Comparison of ENCODE assay signal across 8 cellular contexts in genomic region chr1:153790996-153791855, GRCh38. TPM values are rescaled to one million over a fixed set of nuclear protein-coding genes. Genes with fewer than 3 reads are reported as not detected.
DNase-seq lines count a peak whose midpoint lies in the region; ATAC-seq lines count a peak whose summit lies in the region.

No MANE protein-coding gene starts in this region.

- peak; percentile 94 for ATAC-seq in activated CD4-positive, alpha-beta T cell treated with anti-CD3 and anti-CD28 coated beads for 36 hours
- ATAC-seq in HG02678 (IDR thresholded peaks at IDR 0.05; ENCODE audit: unreplicated experiment) (peak; percentile 91), naive B cell (ENCODE audit: low read depth in 2 of 2) (peak; percentile 95 to 96)

- peaks cover 25% of the 10 kb centered on the region for H3K4me1 Mint-ChIP-seq in activated CD4-positive, alpha-beta T cell treated with anti-CD3 and anti-CD28 coated beads for 36 hours
- H3K4me1 Mint-ChIP-seq in naive B cell, result peaks cover 25 to 43% (median 42%) of the 10 kb centered on the region in 3 donors

- peak overlapping the region; percentile 71 for H3K27ac Mint-ChIP-seq in activated CD4-positive, alpha-beta T cell treated with anti-CD3 and anti-CD28 coated beads for 36 hours
- peak overlapping the region; percentile 88 to 96 (median 90) for H3K27ac Mint-ChIP-seq in naive B cell

- H3K4me3 Mint-ChIP-seq in activated CD4-positive, alpha-beta T cell treated with anti-CD3 and anti-CD28 coated beads for 36 hours, result peak overlapping the region; percentile 1
- H3K4me3 Mint-ChIP-seq in naive B cell, result peak overlapping the region; percentile 20 to 85 (median 71)

- DNase-seq in activated CD4-positive, alpha-beta T cell treated with anti-CD3 and anti-CD28 coated beads for 36 hours, result peak; percentile 55
- no peak for DNase-seq in activated CD4-positive, alpha-beta T cell treated with anti-CD3 and anti-CD28 coated beads, Interleukin-2, amount 50 U/mL, for 1 hour
- DNase-seq in NOMO-1 treated with dmso at 0.1 percent for 144 hours (lab: John Stamatoyannopoulos, UW; ENCODE audit: unreplicated experiment) (peak; percentile 97), naive B cell (peak; percentile 74), islet precursor cell (no peak), NCI-H128 (lab: John Stamatoyannopoulos, UW; ENCODE audit: unreplicated experiment) (no peak)

- intact Hi-C loops in activated CD4-positive, alpha-beta T cell treated with anti-CD3 and anti-CD28 coated beads for 36 hours (cut with DNase I, micrococcal nuclease), result no loop called here

- POLR2A ChIA-PET in activated CD4-positive, alpha-beta T cell treated with anti-CD3 and anti-CD28 coated beads for 36 hours (lab: Charles Lee), result interaction anchor here (0.6 to 1.6 kb wide), 2 partner anchors 150 to 199 kb away, joined by 3 to 7 read pairs; partner anchors contain the start of gene RPS27

- H3K36me3 Mint-ChIP-seq in activated CD4-positive, alpha-beta T cell treated with anti-CD3 and anti-CD28 coated beads for 36 hours (ENCODE audit: low read depth), result no peaks in the 10 kb centered on the region
- no peaks in the 10 kb centered on the region for H3K36me3 Mint-ChIP-seq in naive B cell

- no peaks in the 10 kb centered on the region for H3K9me3 Mint-ChIP-seq in activated CD4-positive, alpha-beta T cell treated with anti-CD3 and anti-CD28 coated beads for 36 hours (ENCODE audit: low read depth)
- H3K9me3 Mint-ChIP-seq in naive B cell, result no peaks in the 10 kb centered on the region

- peak overlapping the region; percentile 82 for H3K27ac ChIP-seq in cingulate gyrus (ENCODE audit: low read depth, low read length)

- CTCF ChIA-PET in activated CD4-positive, alpha-beta T cell treated with anti-CD3 and anti-CD28 coated beads for 36 hours (lab: Charles Lee), result interaction anchor here (0.6 to 2.1 kb wide), 6 partner anchors 13 to 196 kb away, joined by 3 to 9 read pairs (median 4); partner anchors contain the start of gene RAB13

- H3K27me3 Mint-ChIP-seq in activated CD4-positive, alpha-beta T cell treated with anti-CD3 and anti-CD28 coated beads for 36 hours, result peaks cover 3% of the 10 kb centered on the region
- H3K27me3 Mint-ChIP-seq in naive B cell, result no peaks in the 10 kb centered on the region

RNA-seq across cellular contexts. Expression of gene SLC27A3, which starts 16.0 kb away (rescaled TPM):
- 1 to 10 TPM; 5.9 to 9.3 TPM for total RNA-seq in activated CD4-positive, alpha-beta T cell treated with anti-CD3 and anti-CD28 coated beads for 36 hours
- 1 to 10 TPM; 3.2 to 5.4 (median 4.1) TPM for polyA plus RNA-seq in naive B cell (ENCODE audit: low read depth in 6 of 6)

Comparison
In these comparisons a context has a peak if more than half of its experiments do, and no peak if none do; other contexts are left out.
1. DNase-seq: peak in activated CD4-positive, alpha-beta T cell treated with anti-CD3 and anti-CD28 coated beads for 36 hours (single experiment), NOMO-1 treated with dmso at 0.1 percent for 144 hours (single experiment) and naive B cell (single experiment); none in activated CD4-positive, alpha-beta T cell treated with anti-CD3 and anti-CD28 coated beads, Interleukin-2, amount 50 U/mL, for 1 hour (single experiment), islet precursor cell (single experiment) and NCI-H128 (single experiment).
2. Peak in every context shown above with its lines, with median percentiles within 50 percentile points of each other: ATAC-seq.